Comparison of ENCODE assay signal across 18 cellular contexts in genomic region chr20:41358230-41358629, GRCh38. TPM values are rescaled to one million over a fixed set of nuclear protein-coding genes. Genes with fewer than 3 reads are reported as not detected.
"Had no signal": no experiment of that assay in that cellular context is flagged by ENCODE, and none has a peak within 500 bp of the region (broad histone marks: within the 10 kb centered on the region; RNA-seq: fewer than 3 reads in every experiment).

No MANE protein-coding gene starts in this region.

- H3K9me3 Mint-ChIP-seq: endodermal cell; immature natural killer cell; naive thymus-derived CD8-positive, alpha-beta T cell; type B pancreatic cell had no signal

- ATAC-seq: foreskin keratinocyte; left cardiac atrium; mucosa of descending colon; naive thymus-derived CD8-positive, alpha-beta T cell; psoas muscle had no signal

- DNase-seq: effector CD4-positive, alpha-beta T cell; endodermal cell; erythroblast; foreskin keratinocyte; immature natural killer cell; left cardiac atrium; mucosa of descending colon; naive thymus-derived CD8-positive, alpha-beta T cell; retina; stimulated activated CD4-positive, alpha-beta T cell treated with anti-CD3 and anti-CD28 coated beads, Interleukin-12 subunit alpha, Interleukin-12 subunit beta, amount 100 ng/mL, for 4 hours; stimulated activated naive CD4-positive, alpha-beta T cell treated with Interleukin-2 at 50 U/mL for 16 hours had no signal

- H3K27ac Mint-ChIP-seq: endodermal cell; immature natural killer cell; naive thymus-derived CD8-positive, alpha-beta T cell; type B pancreatic cell had no signal

- H3K4me3 Mint-ChIP-seq: endodermal cell; immature natural killer cell; naive thymus-derived CD8-positive, alpha-beta T cell; type B pancreatic cell had no signal

- FAIRE-seq: endothelial cell of umbilical vein, kidney, small intestine, urothelium cell line had no signal

- H3K36me3 Mint-ChIP-seq: immature natural killer cell; naive thymus-derived CD8-positive, alpha-beta T cell; type B pancreatic cell had no signal

- H3K4me1 Mint-ChIP-seq: endodermal cell, immature natural killer cell had no signal

- H3K27me3 Mint-ChIP-seq: naive thymus-derived CD8-positive, alpha-beta T cell; type B pancreatic cell had no signal

RNA-seq across cellular contexts. Expression of gene EMILIN3, which starts 8.4 kb away (rescaled TPM):
- total RNA-seq: endothelial cell of umbilical vein; naive thymus-derived CD8-positive, alpha-beta T cell; osteoblast had no signal
